Comparison of ENCODE assay signal across 11 cellular contexts in the genomic region with DNA sequence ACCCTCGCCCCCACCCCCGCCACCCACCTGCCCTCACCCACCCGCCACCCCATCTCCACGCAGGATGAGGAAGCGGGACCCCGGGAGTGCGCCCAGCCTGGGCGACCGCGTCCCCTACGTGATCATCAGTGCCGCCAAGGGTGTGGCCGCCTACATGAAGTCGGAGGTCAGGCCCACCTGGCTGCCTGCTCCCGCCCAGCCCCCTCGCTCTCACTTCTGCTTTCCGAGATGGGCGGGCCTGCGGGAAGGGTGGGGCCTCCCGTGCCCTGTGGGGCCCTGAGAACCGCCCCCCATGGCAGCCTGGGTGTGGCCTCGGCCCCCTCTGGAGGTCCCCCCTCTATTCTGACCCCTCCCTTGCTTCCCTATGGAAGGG. TPM values are rescaled to one million over a fixed set of nuclear protein-coding genes. Genes with fewer than 3 reads are reported as not detected.
DNase-seq lines count a peak whose midpoint lies in the region; ATAC-seq, FAIRE-seq and TF ChIP-seq lines count a peak whose summit lies in the region.
"Had no signal": no experiment of that assay in that cellular context is flagged by ENCODE, and none has a peak within 500 bp of the region (broad histone marks: within the 10 kb centered on the region; RNA-seq: fewer than 3 reads in every experiment).

No MANE protein-coding gene starts in this region.

- H3K27me3 Mint-ChIP-seq in T-helper 17 cell, result peaks cover 20% of the 10 kb centered on the region

- H3K27ac Mint-ChIP-seq in T-helper 17 cell, result no peak overlapping the region

- H3K27ac ChIP-seq in testis (no peak overlapping the region), small intestine (ENCODE audit: low read depth in 1 of 2, low read length in 1 of 2) (no peak overlapping the region)
- H3K27ac ChIP-seq: 22Rv1, parathyroid adenoma had no signal

- H3K4me3 Mint-ChIP-seq in T-helper 17 cell, result no peak overlapping the region

- peaks cover 17% of the 10 kb centered on the region for H3K4me1 Mint-ChIP-seq in T-helper 17 cell

- TF ChIP-seq POLR2A in testis (IDR thresholded peaks at IDR 0.05), result no peak

- WGBS in testis, 2 donors, result 91 to 93% methylated on average over 4 to 20 of the region's 22 CpGs
- 54 to 79% (median 69%) methylated on average over 16 to 22 of the region's 22 CpGs for WGBS in small intestine, 3 donors

- H3K9me3 ChIP-seq in T-helper 17 cell (ENCODE audit: control insufficient read depth, low read length, poor library complexity, severe bottlenecking) (no peaks in the 10 kb centered on the region), testis (no peaks in the 10 kb centered on the region), small intestine (ENCODE audit: control insufficient read depth, low read depth) (no peaks in the 10 kb centered on the region)

- ATAC-seq in HG03095 (IDR thresholded peaks at IDR 0.05; ENCODE audit: unreplicated experiment) (peak; percentile 45), T-helper 17 cell (peak; percentile 63)

- FAIRE-seq in small intestine (lab: Jason Lieb, UNC), result no peak

- H3K36me3 ChIP-seq in testis (ENCODE audit: low read depth, missing control alignments) (no peaks in the 10 kb centered on the region), small intestine (ENCODE audit: control insufficient read depth in 2 of 2, insufficient read depth in 2 of 2, low read length in 2 of 2) (no peaks in the 10 kb centered on the region)

- H3K4me3 ChIP-seq in testis (no peak overlapping the region), small intestine (ENCODE audit: low read depth in 1 of 2, low read length in 2 of 2) (no peak overlapping the region)

- TF ChIP-seq CTCF in testis (IDR thresholded peaks at IDR 0.05), result no peak

- H3K4me1 ChIP-seq in testis (peaks cover 7% of the 10 kb centered on the region), small intestine (ENCODE audit: control insufficient read depth in 2 of 2, insufficient read depth in 1 of 2, low read depth in 1 of 2, low read length in 1 of 2) (peaks cover 0 to 2% of the 10 kb centered on the region in 2 donors)
- H3K4me1 ChIP-seq: parathyroid adenoma had no signal

- peaks cover 11% of the 10 kb centered on the region for H3K36me3 Mint-ChIP-seq in T-helper 17 cell (ENCODE audit: low read depth)

- intact Hi-C loops in testis (cut with DNase I; ENCODE audit: low total_unique reads), result loop anchor here (10.0 kb wide), 1 partner anchor 51 kb away; the partner anchor contains the start of gene NAPSA

- DNase-seq in SIG-M5 treated with dmso at 0.1 percent for 504 hours (lab: John Stamatoyannopoulos, UW; ENCODE audit: unreplicated experiment) (peak; percentile 76), SIG-M5 (lab: John Stamatoyannopoulos, UW) (no peak), T-helper 17 cell (no peak), testis (peak; percentile 28), small intestine (no peak), COLO829 (ENCODE audit: low spot score) (no peak), NCI-H524 (lab: John Stamatoyannopoulos, UW) (no peak)

- no peaks in the 10 kb centered on the region for H3K27me3 ChIP-seq in testis
- peaks cover 0 to 4% of the 10 kb centered on the region in 2 donors for H3K27me3 ChIP-seq in small intestine (ENCODE audit: control insufficient read depth in 2 of 2, insufficient read depth in 2 of 2, low read length in 2 of 2)

RNA-seq across cellular contexts. Expression of gene SPIB, which starts 3.1 kb away (rescaled TPM):
- total RNA-seq in T-helper 17 cell, result 1 to 10 TPM; 1.9 to 3.0 TPM
- total RNA-seq in testis, result 1 to 10 TPM in 1 of 2 donors, under 1 TPM in 1; 0.24 to 1.1 TPM
- 1.6 TPM for polyA plus RNA-seq in testis (ENCODE audit: insufficient read depth, low read depth, low replicate concordance)
- polyA plus RNA-seq in small intestine, result 10 to 100 TPM; 16.6 to 44.3 (median 33.3) TPM
- total RNA-seq: fibroblast of villous mesenchyme had no signal

RNA-seq across cellular contexts. Expression of gene MYBPC2, which starts 17.0 kb away (rescaled TPM):
- total RNA-seq in T-helper 17 cell (under 1 TPM; 0.07 to 0.08 TPM), testis (under 1 TPM; 0.31 to 0.63 TPM)
- polyA plus RNA-seq in testis (ENCODE audit: insufficient read depth, low read depth, low replicate concordance) (3.2 TPM), small intestine (under 1 TPM in 1 of 3 donors, not detected in 2; 0.27 TPM)
- total RNA-seq: fibroblast of villous mesenchyme had no signal

RNA-seq across cellular contexts. Expression of gene POLD1, which starts 31.5 kb away (rescaled TPM):
- total RNA-seq in T-helper 17 cell (10 to 100 TPM; 23.5 to 26.6 TPM), testis (10 to 100 TPM; 42.2 to 51.7 TPM)
- polyA plus RNA-seq in testis (ENCODE audit: insufficient read depth, low read depth, low replicate concordance) (30.7 TPM), small intestine (10 to 100 TPM; 28.1 to 34.0 (median 33.1) TPM)

RNA-seq across cellular contexts. Expression of gene NR1H2, which starts 39.4 kb away (rescaled TPM):
- total RNA-seq in T-helper 17 cell (100 to 1,000 TPM; 208 to 276 TPM), testis (10 to 100 TPM; 93.8 to 96.6 TPM)
- polyA plus RNA-seq in testis (ENCODE audit: insufficient read depth, low read depth, low replicate concordance) (68.0 TPM), small intestine (10 to 100 TPM; 55.1 to 78.4 (median 70.2) TPM)

RNA-seq across cellular contexts. Expression of gene NAPSA, which starts 50.2 kb away (rescaled TPM):
- total RNA-seq in T-helper 17 cell, result under 1 TPM; 0.73 to 0.99 TPM
- 1 to 10 TPM; 1.3 to 2.0 TPM for total RNA-seq in testis
- polyA plus RNA-seq in testis (ENCODE audit: insufficient read depth, low read depth, low replicate concordance), result 11.5 TPM
- polyA plus RNA-seq in small intestine, result 1 to 10 TPM; 1.8 to 9.6 (median 7.0) TPM

Comparison
In these comparisons a context has a peak if more than half of its experiments do, and no peak if none do; other contexts are left out.
1. DNase-seq: peak in SIG-M5 treated with dmso at 0.1 percent for 504 hours (single experiment) and testis (single experiment); none in SIG-M5 (single experiment), T-helper 17 cell (0 of 3), small intestine (single experiment), COLO829 (single experiment) and NCI-H524 (0 of 2).